ENCODE assay signal across 8 cellular contexts in the genomic region with DNA sequence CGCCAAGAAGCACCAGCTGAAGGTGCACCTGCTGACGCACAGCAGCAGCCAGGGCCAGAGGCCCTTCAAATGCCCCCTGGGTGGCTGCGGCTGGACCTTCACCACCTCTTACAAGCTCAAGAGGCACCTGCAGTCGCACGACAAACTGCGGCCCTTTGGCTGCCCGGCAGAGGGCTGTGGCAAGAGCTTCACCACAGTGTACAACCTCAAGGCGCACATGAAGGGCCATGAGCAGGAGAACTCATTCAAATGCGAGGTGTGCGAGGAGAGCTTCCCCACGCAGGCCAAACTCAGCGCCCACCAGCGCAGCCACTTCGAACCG. TPM values are rescaled to one million over a fixed set of nuclear protein-coding genes. Genes with fewer than 3 reads are reported as not detected.
DNase-seq lines count a peak whose midpoint lies in the region; ATAC-seq and TF ChIP-seq lines count a peak whose summit lies in the region.
"Not testable (repeated sequence)": the region's sequence is repeated elsewhere in the genome, so short reads cannot be mapped to it uniquely, and the experiment has no call there.

No MANE protein-coding gene starts in this region.

- POLR2A ChIA-PET in activated CD8-positive, alpha-beta T cell treated with anti-CD3 and anti-CD28 coated beads for 36 hours (lab: Charles Lee): interaction anchor here (1.0 kb wide), 1 partner anchor 781 kb away, joined by 3 read pairs; no protein-coding TSS in a partner anchor

- H3K4me1 ChIP-seq in endocrine pancreas (ENCODE audit: control insufficient read depth, insufficient read depth, low read length): peaks cover 18% of the 10 kb centered on the region
- peaks cover 13% of the 10 kb centered on the region for H3K4me1 ChIP-seq in lower lobe of right lung

- H3K27ac Mint-ChIP-seq in activated CD8-positive, alpha-beta T cell treated with anti-CD3 and anti-CD28 coated beads for 36 hours: not testable (repeated sequence)

- H3K36me3 ChIP-seq in endocrine pancreas (ENCODE audit: control insufficient read depth, insufficient read depth, low read length); lower lobe of right lung: not testable (repeated sequence)

- ATAC-seq in GM19455 (IDR thresholded peaks at IDR 0.05; ENCODE audit: unreplicated experiment) (peak; percentile 50), HG03159 (IDR thresholded peaks at IDR 0.05; ENCODE audit: unreplicated experiment) (peak; percentile 56), lower lobe of right lung (peak; percentile 71 to 79)
- peak; percentile 18 for ATAC-seq in activated CD8-positive, alpha-beta T cell treated with anti-CD3 and anti-CD28 coated beads for 36 hours

- DNase-seq in COR-L47 (lab: John Stamatoyannopoulos, UW) (peak; percentile 19), NCI-H345 (lab: John Stamatoyannopoulos, UW) (peak; percentile 44), lower lobe of right lung (peak; percentile 61)
- peak; percentile 34 for DNase-seq in activated CD8-positive, alpha-beta T cell treated with anti-CD3 and anti-CD28 coated beads for 36 hours
- peak; percentile 3 for DNase-seq in stimulated activated CD4-positive, alpha-beta T cell treated with anti-CD3 and anti-CD28 coated beads, Interleukin-4, amount 100 ng/mL, for 1 hour

- TF ChIP-seq CTCF in activated CD8-positive, alpha-beta T cell treated with anti-CD3 and anti-CD28 coated beads for 36 hours (IDR thresholded peaks at IDR 0.05); lower lobe of right lung (IDR thresholded peaks at IDR 0.05): not testable (repeated sequence)

- peak overlapping the region; percentile 47 for H3K4me3 ChIP-seq in endocrine pancreas (ENCODE audit: control insufficient read depth, insufficient read depth, low read length)
- peak overlapping the region; percentile 59 for H3K4me3 ChIP-seq in lower lobe of right lung

- not testable (repeated sequence) for H3K27me3 ChIP-seq in endocrine pancreas (ENCODE audit: control insufficient read depth, insufficient read depth, low read length); lower lobe of right lung (ENCODE audit: low read depth)

- not testable (repeated sequence) for H3K9me3 ChIP-seq in endocrine pancreas (ENCODE audit: control insufficient read depth, low read length); lower lobe of right lung

- H3K36me3 Mint-ChIP-seq in activated CD8-positive, alpha-beta T cell treated with anti-CD3 and anti-CD28 coated beads for 36 hours (ENCODE audit: low read depth): peaks cover 32% of the 10 kb centered on the region

- H3K4me1 Mint-ChIP-seq in activated CD8-positive, alpha-beta T cell treated with anti-CD3 and anti-CD28 coated beads for 36 hours (ENCODE audit: low read depth): peaks cover 29% of the 10 kb centered on the region

- not testable (repeated sequence) for H3K27me3 Mint-ChIP-seq in activated CD8-positive, alpha-beta T cell treated with anti-CD3 and anti-CD28 coated beads for 36 hours

- intact Hi-C loops in activated CD8-positive, alpha-beta T cell treated with anti-CD3 and anti-CD28 coated beads for 36 hours (cut with micrococcal nuclease); lower lobe of right lung (cut with DNase I): not testable (repeated sequence)

- peak overlapping the region; percentile 92 for H3K27ac ChIP-seq in lower lobe of right lung

- H3K4me3 Mint-ChIP-seq in activated CD8-positive, alpha-beta T cell treated with anti-CD3 and anti-CD28 coated beads for 36 hours: peak overlapping the region; percentile 57

- H3K9me3 Mint-ChIP-seq in activated CD8-positive, alpha-beta T cell treated with anti-CD3 and anti-CD28 coated beads for 36 hours: not testable (repeated sequence)

- CTCF ChIA-PET in activated CD8-positive, alpha-beta T cell treated with anti-CD3 and anti-CD28 coated beads for 36 hours (lab: Charles Lee): not testable (repeated sequence)

- peak overlapping the region; percentile 66 for H3K9ac ChIP-seq in endocrine pancreas (ENCODE audit: control insufficient read depth, insufficient read depth, low read length)

RNA-seq across cellular contexts. Expression of a gene that starts 1.0 kb away (rescaled TPM):
- total RNA-seq in activated CD8-positive, alpha-beta T cell treated with anti-CD3 and anti-CD28 coated beads for 36 hours: 1 to 10 TPM; 6.0 to 6.6 TPM
- 7.0 TPM for total RNA-seq in lower lobe of right lung

Comparison
In these comparisons a context has a peak if more than half of its experiments do, and no peak if none do; other contexts are left out.
1. Peak in every context shown above with its lines: DNase-seq, ATAC-seq, H3K4me3 ChIP-seq and H3K27ac ChIP-seq.
2. DNase-seq: peak in every context shown above with its lines; median percentile 61 in lower lobe of right lung; 44 in NCI-H345; 34 in activated CD8-positive, alpha-beta T cell treated with anti-CD3 and anti-CD28 coated beads for 36 hours; 19 in COR-L47; 3 in stimulated activated CD4-positive, alpha-beta T cell treated with anti-CD3 and anti-CD28 coated beads, Interleukin-4, amount 100 ng/mL, for 1 hour.
3. ATAC-seq: peak in every context shown above with its lines; median percentile 75 in lower lobe of right lung; 56 in HG03159; 50 in GM19455; 18 in activated CD8-positive, alpha-beta T cell treated with anti-CD3 and anti-CD28 coated beads for 36 hours.